22 cellular contexts compared by ENCODE assay signal in the genomic region with DNA sequence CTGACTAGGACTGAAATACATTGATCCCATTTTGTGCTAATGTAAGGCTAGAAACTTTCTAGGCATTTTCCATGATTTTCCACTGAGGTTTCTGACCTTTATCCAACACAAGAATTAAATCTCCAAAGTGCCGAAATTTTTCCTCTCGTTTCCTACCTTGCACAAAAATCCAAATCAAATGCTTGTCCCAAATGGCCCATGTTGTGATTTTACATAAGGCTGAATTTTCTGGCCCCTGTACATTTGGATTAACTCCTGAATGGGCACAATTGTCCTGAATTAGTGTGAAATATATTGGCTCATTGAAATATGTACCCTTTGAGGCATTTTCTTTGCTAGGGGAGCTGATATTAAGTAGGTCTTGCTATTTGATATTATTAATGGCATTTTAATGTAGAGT.
"Had no signal": no experiment of that assay in that cellular context is flagged by ENCODE, and none has a peak within 500 bp of the region (broad histone marks: within the 10 kb centered on the region; RNA-seq: fewer than 3 reads in every experiment).

No MANE protein-coding gene starts in this region.

- ATAC-seq: stimulated activated effector memory CD8-positive, alpha-beta T cell treated with anti-CD3 and anti-CD28 coated beads, Interleukin-12 subunit alpha, Interleukin-12 subunit beta, amount 100 ng/mL, for 72 hours; stimulated activated memory B cell treated with anti-CD40 and anti-IgM and Interleukin-4, amounts not matched to agents 10 μg/mL and 1 μg/mL and 100 μg/mL, for 72 hours; stimulated activated naive B cell treated with anti-CD40 and anti-IgM and Interleukin-4, amounts not matched to agents 10 μg/mL and 1 μg/mL and 100 μg/mL, for 72 hours; stimulated activated naive CD8-positive, alpha-beta T cell treated with anti-CD3 and anti-CD28 coated beads, Interleukin-15, amount 100 ng/mL, for 72 hours; stimulated activated naive CD8-positive, alpha-beta T cell treated with anti-CD3 and anti-CD28 coated beads, Interleukin-15, Interleukin-2, amounts not matched to agents 100 U/mL and 50 U/mL, for 24 hours; upper lobe of right lung had no signal

- DNase-seq: stimulated activated CD4-positive, alpha-beta T cell treated with anti-CD3 and anti-CD28 coated beads, Interleukin-2, amount 100 ng/mL, for 48 hours; stimulated activated CD4-positive, alpha-beta T cell treated with anti-CD3 and anti-CD28 coated beads, Interleukin-4, amount 100 ng/mL, for 1 hour; stimulated activated CD4-positive, alpha-beta T cell treated with anti-CD3 and anti-CD28 coated beads, Interleukin-4, amount 100 ng/mL, for 24 hours; stimulated activated CD4-positive, alpha-beta T cell treated with anti-CD3 and anti-CD28 coated beads, Interleukin-4, amount 100 ng/mL, for 4 hours; stimulated activated CD8-positive, alpha-beta memory T cell treated with anti-CD3 and anti-CD28 coated beads, Interleukin-4, amount 100 ng/mL, for 48 hours; stimulated activated naive B cell treated with anti-CD40 and anti-IgM and Interleukin-4, amounts not matched to agents 10 μg/mL and 1 μg/mL and 100 μg/mL, for 72 hours; stimulated activated naive CD4-positive, alpha-beta T cell; stimulated activated naive CD4-positive, alpha-beta T cell treated with Interleukin-2 at 50 U/mL for 16 hours; stimulated activated naive CD8-positive, alpha-beta T cell treated with anti-CD3 and anti-CD28 coated beads, Interleukin-15, amount 100 ng/mL, for 72 hours; stimulated activated naive CD8-positive, alpha-beta T cell treated with anti-CD3 and anti-CD28 coated beads, Interleukin-15, Interleukin-2, amounts not matched to agents 100 U/mL and 50 U/mL, for 24 hours; stomach; substantia nigra; testis; thyroid gland; tibial artery; transverse colon; trophoblast cell; upper lobe of left lung; upper lobe of right lung; uterus had no signal
